9 cellular contexts compared by ENCODE assay signal in genomic region chr6:36913082-36913481, GRCh38. TPM values are rescaled to one million over a fixed set of nuclear protein-coding genes. Genes with fewer than 3 reads are reported as not detected.
DNase-seq lines count a peak whose midpoint lies in the region; ATAC-seq and TF ChIP-seq lines count a peak whose summit lies in the region.
"Had no signal": no experiment of that assay in that cellular context is flagged by ENCODE, and none has a peak within 500 bp of the region (broad histone marks: within the 10 kb centered on the region; RNA-seq: fewer than 3 reads in every experiment).

No MANE protein-coding gene starts in this region.

- peaks cover 34% of the 10 kb centered on the region for H3K36me3 ChIP-seq in RWPE2 (ENCODE audit: low read depth)
- peaks cover 0 to 67% (median 0%) of the 10 kb centered on the region in 3 donors for H3K36me3 ChIP-seq in tibial nerve

- no peak for ATAC-seq in activated T-cell treated with anti-CD3 and anti-CD28 coated beads, Interleukin-2, amount 50 U/mL, for 4 hours
- ATAC-seq in RWPE2 (ENCODE audit: low read depth) (no peak), HG03432 (IDR thresholded peaks at IDR 0.05; ENCODE audit: unreplicated experiment) (no peak)
- ATAC-seq: lower lobe of right lung had no signal

- DNase-seq in activated T-cell treated with anti-CD3 and anti-CD28 coated beads, Interleukin-2, amount 50 U/mL, for 4 hours = no peak
- no peak for DNase-seq in activated T-cell treated with anti-CD3 and anti-CD28 coated beads, Interleukin-2, amount 50 U/mL, for 1 hour
- DNase-seq in RWPE2 (ENCODE audit: low spot score) = no peak
- DNase-seq in endothelial cell (ENCODE audit: low spot score) = no peak
- no peak for DNase-seq in tibial nerve (ENCODE audit: low spot score in 2 of 2)
- no peak for DNase-seq in activated CD4-positive, CD25-positive, alpha-beta regulatory T cell (lab: John Stamatoyannopoulos, UW)
- no peak for DNase-seq in GF-D8 (lab: John Stamatoyannopoulos, UW)
- DNase-seq: lower lobe of right lung had no signal

- H3K4me3 Mint-ChIP-seq in activated T-cell treated with anti-CD3 and anti-CD28 coated beads, Interleukin-2, amount 50 U/mL, for 4 hours = peak overlapping the region; percentile 60
- no peak overlapping the region for H3K4me3 Mint-ChIP-seq in endothelial cell (ENCODE audit: unreplicated experiment)

- H3K4me3 ChIP-seq in RWPE2 (ENCODE audit: severe bottlenecking) (no peak overlapping the region), tibial nerve (no peak overlapping the region)
- H3K4me3 ChIP-seq: lower lobe of right lung had no signal

- H3K27ac Mint-ChIP-seq in endothelial cell (ENCODE audit: unreplicated experiment) = peak overlapping the region; percentile 95

- peak overlapping the region; percentile 65 for H3K27ac ChIP-seq in RWPE2 (ENCODE audit: poor library complexity, severe bottlenecking)
- H3K27ac ChIP-seq in tibial nerve = peak overlapping the region in 3 of 4 donors; percentile 10 to 60 (median 43)
- H3K27ac ChIP-seq: lower lobe of right lung had no signal

- TF ChIP-seq EP300 in tibial nerve (IDR thresholded peaks at IDR 0.05) = no peak

- no peaks in the 10 kb centered on the region for H3K27me3 Mint-ChIP-seq in activated T-cell treated with anti-CD3 and anti-CD28 coated beads, Interleukin-2, amount 50 U/mL, for 4 hours (ENCODE audit: low read depth)
- H3K27me3 Mint-ChIP-seq in endothelial cell (ENCODE audit: unreplicated experiment) = peaks cover 2% of the 10 kb centered on the region

- peaks cover 23% of the 10 kb centered on the region for H3K36me3 Mint-ChIP-seq in activated T-cell treated with anti-CD3 and anti-CD28 coated beads, Interleukin-2, amount 50 U/mL, for 4 hours (ENCODE audit: insufficient read depth)
- H3K36me3 Mint-ChIP-seq in endothelial cell (ENCODE audit: low read depth, unreplicated experiment) = peaks cover 7% of the 10 kb centered on the region

- H3K27me3 ChIP-seq in RWPE2 (ENCODE audit: insufficient read depth, poor library complexity, severe bottlenecking) (no peaks in the 10 kb centered on the region), tibial nerve (no peaks in the 10 kb centered on the region)

- TF ChIP-seq CTCF in RWPE2 (IDR thresholded peaks at IDR 0.05; ENCODE audit: poor library complexity, severe bottlenecking) (no peak), endothelial cell (IDR thresholded peaks at IDR 0.05; ENCODE audit: unreplicated experiment) (no peak), tibial nerve (IDR thresholded peaks at IDR 0.05) (no peak)

- H3K4me1 ChIP-seq in RWPE2 (ENCODE audit: insufficient read depth, poor library complexity, severe bottlenecking) (peaks cover 20% of the 10 kb centered on the region), tibial nerve (peaks cover 0 to 55% (median 6%) of the 10 kb centered on the region in 4 donors)

- H3K9me3 Mint-ChIP-seq in activated T-cell treated with anti-CD3 and anti-CD28 coated beads, Interleukin-2, amount 50 U/mL, for 4 hours = no peaks in the 10 kb centered on the region
- H3K9me3 Mint-ChIP-seq in endothelial cell (ENCODE audit: unreplicated experiment) = no peaks in the 10 kb centered on the region

- H3K9me3 ChIP-seq in RWPE2 (ENCODE audit: severe bottlenecking) = no peaks in the 10 kb centered on the region
- no peaks in the 10 kb centered on the region for H3K9me3 ChIP-seq in tibial nerve
- H3K9me3 ChIP-seq: lower lobe of right lung had no signal

- H3K4me1 Mint-ChIP-seq in activated T-cell treated with anti-CD3 and anti-CD28 coated beads, Interleukin-2, amount 50 U/mL, for 4 hours (ENCODE audit: low read depth) = peaks cover 46% of the 10 kb centered on the region
- peaks cover 58% of the 10 kb centered on the region for H3K4me1 Mint-ChIP-seq in endothelial cell (ENCODE audit: unreplicated experiment)

- WGBS in tibial nerve, 2 donors = 70 to 79% methylated on average over 4 of the region's 4 CpGs

- TF ChIP-seq POLR2A in tibial nerve (IDR thresholded peaks at IDR 0.05) = no peak

RNA-seq across cellular contexts. Expression of gene C6orf89, which starts 27.3 kb away (rescaled TPM):
- total RNA-seq in activated T-cell treated with anti-CD3 and anti-CD28 coated beads, Interleukin-2, amount 50 U/mL, for 4 hours = 10 to 100 TPM; 27.2 to 27.7 (median 27.4) TPM
- total RNA-seq in endothelial cell (ENCODE audit: unreplicated experiment) (43.2 TPM), tibial nerve (10 to 100 TPM; 41.1 to 57.9 (median 52.3) TPM)

RNA-seq across cellular contexts. Expression of gene PPIL1, which starts 38.5 kb away (rescaled TPM):
- 10 to 100 TPM; 79.9 to 82.7 (median 81.5) TPM for total RNA-seq in activated T-cell treated with anti-CD3 and anti-CD28 coated beads, Interleukin-2, amount 50 U/mL, for 4 hours
- total RNA-seq in endothelial cell (ENCODE audit: unreplicated experiment) (33.4 TPM), tibial nerve (10 to 100 TPM in 2 of 4 donors, 1 to 10 TPM in 2; 9.2 to 19.8 (median 13.0) TPM)

RNA-seq across cellular contexts. Expression of gene PI16, which starts 41.5 kb away (rescaled TPM):
- not detected for total RNA-seq in activated T-cell treated with anti-CD3 and anti-CD28 coated beads, Interleukin-2, amount 50 U/mL, for 4 hours
- total RNA-seq in endothelial cell (ENCODE audit: unreplicated experiment) = 20.5 TPM
- 10 to 100 TPM; 17.4 to 70.2 (median 46.2) TPM for total RNA-seq in tibial nerve

Comparison
In these comparisons a context has a peak if more than half of its experiments do, and no peak if none do; other contexts are left out.
1. RNA of gene PI16, which starts 41.5 kb away (total RNA-seq): 17.4 to 70.2 TPM in tibial nerve and 20.5 TPM in endothelial cell (single experiment); not detected in activated T-cell treated with anti-CD3 and anti-CD28 coated beads, Interleukin-2, amount 50 U/mL, for 4 hours; every median in the first group is over 10 times any median in the second.